In the genomic region with DNA sequence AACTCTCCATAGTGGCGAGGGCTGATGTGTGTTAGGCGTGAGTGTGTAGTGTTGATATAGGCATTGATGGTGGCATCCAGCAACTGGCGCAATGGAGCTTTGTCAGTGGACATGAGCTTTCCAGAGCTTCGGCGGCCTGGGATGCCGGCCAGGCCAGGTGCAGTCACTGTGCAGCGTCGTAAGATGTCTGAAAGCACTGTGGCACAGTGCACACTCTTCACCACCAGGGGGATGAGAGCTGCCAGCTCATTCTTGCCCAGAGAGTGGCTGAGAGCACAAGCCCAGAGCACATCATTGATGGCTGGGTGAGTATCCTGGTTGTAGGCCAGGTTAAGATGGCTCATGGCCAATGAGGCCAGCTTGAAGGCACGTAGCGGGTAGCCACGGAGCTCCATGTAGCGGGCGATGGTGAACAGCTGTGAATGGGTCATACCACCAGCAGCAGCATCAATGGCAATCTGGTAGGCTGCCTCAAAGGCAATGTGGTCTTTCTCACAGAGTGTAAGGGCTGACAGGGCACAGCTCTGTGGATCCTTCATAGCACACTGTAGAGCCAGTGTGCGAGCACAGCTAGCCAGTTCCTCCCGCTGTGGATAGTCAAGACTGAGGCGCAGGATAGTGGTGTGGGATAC, we compare ENCODE assay signal across 8 cellular contexts. TPM values are rescaled to one million over a fixed set of nuclear protein-coding genes. Genes with fewer than 3 reads are reported as not detected.
DNase-seq lines count a peak whose midpoint lies in the region; ATAC-seq and TF ChIP-seq lines count a peak whose summit lies in the region.

No MANE protein-coding gene starts in this region.

- H3K27ac ChIP-seq in dorsolateral prefrontal cortex (peak overlapping the region in 18 of 59 donors; percentile 3 to 64 (median 29)), mesenchymal stem cell (ENCODE audit: low read length, poor library complexity, severe bottlenecking) (no peak overlapping the region)

- H3K4me1 Mint-ChIP-seq in activated CD4-positive, alpha-beta T cell treated with anti-CD3 and anti-CD28 coated beads, Interleukin-2, amount 10 ng/mL, durations not matched to agents 24 days and 14 days = peaks cover 15% of the 10 kb centered on the region
- H3K4me1 Mint-ChIP-seq in stimulated activated naive B cell treated with anti-CD40 and anti-IgM and Interleukin-4, amounts not matched to agents 10 μg/mL and 1 μg/mL and 100 μg/mL, for 72 hours = peaks cover 15 to 18% of the 10 kb centered on the region in 2 donors

- H3K9me3 Mint-ChIP-seq in activated CD4-positive, alpha-beta T cell treated with anti-CD3 and anti-CD28 coated beads, Interleukin-2, amount 10 ng/mL, durations not matched to agents 24 days and 14 days = no peaks in the 10 kb centered on the region
- no peaks in the 10 kb centered on the region for H3K9me3 Mint-ChIP-seq in stimulated activated naive B cell treated with anti-CD40 and anti-IgM and Interleukin-4, amounts not matched to agents 10 μg/mL and 1 μg/mL and 100 μg/mL, for 72 hours

- intact Hi-C loops in activated CD4-positive, alpha-beta T cell treated with anti-CD3 and anti-CD28 coated beads, Interleukin-2, amount 10 ng/mL, durations not matched to agents 24 days and 14 days (cut with micrococcal nuclease) = loop anchor here (1.0 kb wide), 1 partner anchor 282 kb away; no protein-coding TSS in a partner anchor
- intact Hi-C loops in dorsolateral prefrontal cortex (cut with DNase I) = loop anchor here (1.0 to 10.0 kb wide), 4 partner anchors 189 to 554 kb away; a partner anchor contains a TSS

- H3K9me3 ChIP-seq in mesenchymal stem cell (ENCODE audit: control insufficient read depth, low read length) = no peaks in the 10 kb centered on the region

- TF ChIP-seq CTCF in dorsolateral prefrontal cortex (IDR thresholded peaks at IDR 0.05 in 54 of 56, conservative IDR thresholded peaks at IDR 0.05 in 2 of 56; ENCODE audit: low read depth in 1 of 56, partially characterized antibody in 56 of 56) = peak; percentile 47 to 85 (median 72)

- no peak overlapping the region for H3K4me3 Mint-ChIP-seq in activated CD4-positive, alpha-beta T cell treated with anti-CD3 and anti-CD28 coated beads, Interleukin-2, amount 10 ng/mL, durations not matched to agents 24 days and 14 days
- H3K4me3 Mint-ChIP-seq in stimulated activated naive B cell treated with anti-CD40 and anti-IgM and Interleukin-4, amounts not matched to agents 10 μg/mL and 1 μg/mL and 100 μg/mL, for 72 hours = no peak overlapping the region

- no peak overlapping the region for H2AFZ ChIP-seq in mesenchymal stem cell (ENCODE audit: low read depth, low read length)

- DNase-seq in ELR (ENCODE audit: low read depth) (peak; percentile 71), NCI-H2227 treated with DMSO at 0.1 percent for 48 hours (lab: John Stamatoyannopoulos, UW) (peak; percentile 49), dorsolateral prefrontal cortex (peak; percentile 42 to 88 (median 64)), mesenchymal stem cell (peak; percentile 60), T1000 (lab: John Stamatoyannopoulos, UW) (no peak)
- DNase-seq in activated CD4-positive, alpha-beta T cell treated with anti-CD3 and anti-CD28 coated beads, Interleukin-2, amount 10 ng/mL, durations not matched to agents 24 days and 14 days = peak; percentile 89
- peak; percentile 41 for DNase-seq in stimulated activated naive B cell treated with anti-CD40 and anti-IgM and Interleukin-4, amounts not matched to agents 10 μg/mL and 1 μg/mL and 100 μg/mL, for 72 hours

- peaks cover 8% of the 10 kb centered on the region for H3K79me1 ChIP-seq in mesenchymal stem cell (replicated peaks; ENCODE audit: low read length, poor library complexity, severe bottlenecking)

- no peak overlapping the region for H3K4ac ChIP-seq in mesenchymal stem cell (ENCODE audit: low read depth in 1 of 2, low read length in 2 of 2)

- no peak overlapping the region for H2BK120ac ChIP-seq in mesenchymal stem cell (ENCODE audit: low read depth, low read length)

- H3K27me3 ChIP-seq in dorsolateral prefrontal cortex = no peaks in the 10 kb centered on the region
- no peaks in the 10 kb centered on the region for H3K27me3 ChIP-seq in mesenchymal stem cell (ENCODE audit: control insufficient read depth in 1 of 2, insufficient read depth in 1 of 2, low read length in 2 of 2)

- no peak overlapping the region for H2BK15ac ChIP-seq in mesenchymal stem cell (ENCODE audit: low read depth, poor library complexity, severe bottlenecking)

- peak; percentile 63 for ATAC-seq in HG02759 (IDR thresholded peaks at IDR 0.05; ENCODE audit: unreplicated experiment)
- peak; percentile 94 to 96 for ATAC-seq in stimulated activated naive B cell treated with anti-CD40 and anti-IgM and Interleukin-4, amounts not matched to agents 10 μg/mL and 1 μg/mL and 100 μg/mL, for 72 hours (replicated peaks)

- H3K9ac ChIP-seq in mesenchymal stem cell (ENCODE audit: low read length) = no peak overlapping the region

- no peak overlapping the region for H3K4me2 ChIP-seq in mesenchymal stem cell (ENCODE audit: low read length, poor library complexity, severe bottlenecking)

- 86% methylated on average over 16 of the region's 16 CpGs for WGBS in mesenchymal stem cell

- H2BK5ac ChIP-seq in mesenchymal stem cell (ENCODE audit: low read depth, low read length, poor library complexity, severe bottlenecking) = no peak overlapping the region

- no peak overlapping the region for H3K14ac ChIP-seq in mesenchymal stem cell (ENCODE audit: low read length in 2 of 2)

- no peak overlapping the region for H4K8ac ChIP-seq in mesenchymal stem cell (ENCODE audit: low read length)

- no peak overlapping the region for H3K23ac ChIP-seq in mesenchymal stem cell (ENCODE audit: low read length in 2 of 2)

- no peak overlapping the region for H2AK5ac ChIP-seq in mesenchymal stem cell (ENCODE audit: low read length, severe bottlenecking)

- H3K18ac ChIP-seq in mesenchymal stem cell (ENCODE audit: low read depth in 1 of 2, low read length in 2 of 2) = no peak overlapping the region

- peaks cover 4% of the 10 kb centered on the region for H3K27me3 Mint-ChIP-seq in activated CD4-positive, alpha-beta T cell treated with anti-CD3 and anti-CD28 coated beads, Interleukin-2, amount 10 ng/mL, durations not matched to agents 24 days and 14 days
- no peaks in the 10 kb centered on the region for H3K27me3 Mint-ChIP-seq in stimulated activated naive B cell treated with anti-CD40 and anti-IgM and Interleukin-4, amounts not matched to agents 10 μg/mL and 1 μg/mL and 100 μg/mL, for 72 hours

- H3K4me1 ChIP-seq in mesenchymal stem cell (ENCODE audit: control insufficient read depth, insufficient read depth, low read depth, low read length) = peaks cover 6% of the 10 kb centered on the region

- H3K4me3 ChIP-seq in dorsolateral prefrontal cortex (peak overlapping the region in 1 of 59 donors; percentile 9), mesenchymal stem cell (ENCODE audit: insufficient read depth in 1 of 2, low read depth in 1 of 2, low read length in 2 of 2) (no peak overlapping the region)

- H2BK12ac ChIP-seq in mesenchymal stem cell (ENCODE audit: low read length in 2 of 2) = no peak overlapping the region

- H4K91ac ChIP-seq in mesenchymal stem cell (ENCODE audit: low read length) = no peak overlapping the region

- H3K36me3 Mint-ChIP-seq in activated CD4-positive, alpha-beta T cell treated with anti-CD3 and anti-CD28 coated beads, Interleukin-2, amount 10 ng/mL, durations not matched to agents 24 days and 14 days (ENCODE audit: low read depth) = peaks cover 11% of the 10 kb centered on the region
- H3K36me3 Mint-ChIP-seq in stimulated activated naive B cell treated with anti-CD40 and anti-IgM and Interleukin-4, amounts not matched to agents 10 μg/mL and 1 μg/mL and 100 μg/mL, for 72 hours = peaks cover 7 to 14% of the 10 kb centered on the region in 2 donors

- peaks cover 12 to 23% of the 10 kb centered on the region in 2 experiments for H3K36me3 ChIP-seq in mesenchymal stem cell (ENCODE audit: control insufficient read depth in 1 of 2, insufficient read depth in 2 of 2, low read depth in 1 of 2, low read length in 2 of 2)

- H3K27ac Mint-ChIP-seq in activated CD4-positive, alpha-beta T cell treated with anti-CD3 and anti-CD28 coated beads, Interleukin-2, amount 10 ng/mL, durations not matched to agents 24 days and 14 days = no peak overlapping the region
- peak overlapping the region; percentile 65 for H3K27ac Mint-ChIP-seq in stimulated activated naive B cell treated with anti-CD40 and anti-IgM and Interleukin-4, amounts not matched to agents 10 μg/mL and 1 μg/mL and 100 μg/mL, for 72 hours

RNA-seq across cellular contexts. Expression of a gene that starts 6.7 kb away (rescaled TPM):
- 96.0 and 97.7 TPM in 2 replicates for total RNA-seq in activated CD4-positive, alpha-beta T cell treated with anti-CD3 and anti-CD28 coated beads, Interleukin-2, amount 10 ng/mL, durations not matched to agents 24 days and 14 days
- 100 to 1,000 TPM in 25 of 120 experiments, 10 to 100 TPM in 95; 53.7 to 114 (median 90.3) TPM for total RNA-seq in dorsolateral prefrontal cortex
- 119 TPM for polyA plus RNA-seq in mesenchymal stem cell (2013, experiment 1 of 2)
- polyA plus RNA-seq in mesenchymal stem cell (2013, experiment 2 of 2) = 119 TPM

RNA-seq across cellular contexts. Expression of a gene that starts 7.6 kb away (rescaled TPM):
- 19.6 and 20.3 TPM in 2 replicates for total RNA-seq in activated CD4-positive, alpha-beta T cell treated with anti-CD3 and anti-CD28 coated beads, Interleukin-2, amount 10 ng/mL, durations not matched to agents 24 days and 14 days
- total RNA-seq in dorsolateral prefrontal cortex = 10 to 100 TPM; 25.8 to 45.8 (median 33.5) TPM
- polyA plus RNA-seq in mesenchymal stem cell (2013, experiment 1 of 2) = 33.1 TPM
- 32.6 TPM for polyA plus RNA-seq in mesenchymal stem cell (2013, experiment 2 of 2)

RNA-seq across cellular contexts. Expression of a gene that starts 32.3 kb away (rescaled TPM):
- total RNA-seq in activated CD4-positive, alpha-beta T cell treated with anti-CD3 and anti-CD28 coated beads, Interleukin-2, amount 10 ng/mL, durations not matched to agents 24 days and 14 days = 58.9 and 60.8 TPM in 2 replicates
- 10 to 100 TPM; 22.5 to 39.4 (median 29.6) TPM for total RNA-seq in dorsolateral prefrontal cortex
- 22.2 TPM for polyA plus RNA-seq in mesenchymal stem cell (2013, experiment 1 of 2)
- polyA plus RNA-seq in mesenchymal stem cell (2013, experiment 2 of 2) = 22.1 TPM
